In genomic region chr5:76662521-76662920, GRCh38 we compare ENCODE assay signal across 20 cellular contexts. TPM values are rescaled to one million over a fixed set of nuclear protein-coding genes. Genes with fewer than 3 reads are reported as not detected.
"Had no signal": no experiment of that assay in that cellular context is flagged by ENCODE, and none has a peak within 500 bp of the region (broad histone marks: within the 10 kb centered on the region; RNA-seq: fewer than 3 reads in every experiment).

No MANE protein-coding gene starts in this region.

- ATAC-seq: foreskin keratinocyte; heart left ventricle; naive thymus-derived CD4-positive, alpha-beta T cell; sciatic nerve had no signal

- H3K27me3 Mint-ChIP-seq: naive thymus-derived CD4-positive, alpha-beta T cell had no signal

- H3K4me3 ChIP-seq: heart left ventricle, spleen, stomach, thoracic aorta, transverse colon had no signal

- H3K9me3 Mint-ChIP-seq: naive thymus-derived CD4-positive, alpha-beta T cell; neural crest cell had no signal

- H3K4me1 Mint-ChIP-seq: neural crest cell had no signal

- H3K4me3 Mint-ChIP-seq: naive thymus-derived CD4-positive, alpha-beta T cell; neural crest cell had no signal

- H3K9me3 ChIP-seq: heart left ventricle, spleen, stomach, thoracic aorta, transverse colon had no signal

- H3K27ac ChIP-seq: foreskin keratinocyte, heart left ventricle, stomach, thoracic aorta, transverse colon had no signal

- H3K27me3 ChIP-seq: foreskin keratinocyte, heart left ventricle, spleen, stomach, transverse colon had no signal

- H3K36me3 ChIP-seq: thoracic aorta had no signal

- H3K4me1 ChIP-seq: foreskin keratinocyte, transverse colon had no signal

- DNase-seq: effector memory CD4-positive, alpha-beta T cell; foreskin keratinocyte; heart left ventricle; hippocampal formation; kidney glomerular epithelial cell; naive thymus-derived CD4-positive, alpha-beta T cell; posterior cingulate gyrus; spleen; stimulated activated CD4-positive, alpha-beta T cell treated with anti-CD3 and anti-CD28 coated beads, Interleukin-15, amount 100 ng/mL, for 24 hours; stimulated activated CD4-positive, alpha-beta T cell treated with anti-CD3 and anti-CD28 coated beads, Interleukin-1b, Interleukin-23, amount 100 ng/mL, for 48 hours; stimulated activated CD4-positive, alpha-beta T cell treated with anti-CD3 and anti-CD28 coated beads, Interleukin-4, amount 100 ng/mL, for 4 hours; stimulated activated naive CD4-positive, alpha-beta T cell; stomach; substantia nigra; transverse colon had no signal

RNA-seq across cellular contexts. Expression of gene F2RL2, which starts 39.3 kb away (rescaled TPM):
- total RNA-seq: lung microvascular endothelial cell; naive thymus-derived CD4-positive, alpha-beta T cell; neural crest cell; ureter had no signal
- polyA plus RNA-seq: foreskin keratinocyte had no signal
